In genomic region chr12:53159195-53159834, GRCh38 we compare ENCODE assay signal across 1 cellular context.
TF ChIP-seq lines count a peak whose summit lies in the region.

No MANE protein-coding gene starts in this region.

TF ChIP-seq in endothelial cell of umbilical vein, 7 proteins besides CTCF, POLR2A, EP300 and RAD21 (continued from another document):
- TF ChIP-seq EZH2 (IDR thresholded peaks at IDR 0.05; ENCODE audit: borderline replicate concordance, low read depth, low read length, severe bottlenecking) = no peak
- TF ChIP-seq FOS (IDR thresholded peaks at IDR 0.05; ENCODE audit: borderline replicate concordance, insufficient read depth, low read length) = no peak
TF ChIP-seq in endothelial cell of umbilical vein: peak in this region for 0.
